ENCODE assay signal across 25 cellular contexts in the genomic region with DNA sequence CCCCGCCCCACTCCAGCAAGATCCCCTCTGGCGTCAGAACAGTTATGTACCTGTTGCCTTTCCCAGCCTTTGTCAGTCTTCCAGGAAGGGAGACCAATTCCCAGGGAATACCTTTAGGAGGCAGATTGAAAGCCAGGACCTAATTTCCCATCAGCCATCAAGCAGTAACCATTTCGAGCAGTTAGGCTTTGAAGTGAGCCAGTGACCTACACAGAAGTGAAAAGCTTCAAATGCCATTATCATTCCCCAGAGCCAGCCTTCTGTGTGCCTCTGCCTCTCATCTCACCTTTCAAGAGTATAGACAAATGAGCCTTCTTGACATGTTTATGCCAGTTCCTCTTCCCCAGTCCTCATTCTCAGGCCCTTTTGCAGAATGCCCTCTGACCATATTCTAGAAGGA.
"Had no signal": no experiment of that assay in that cellular context is flagged by ENCODE, and none has a peak within 500 bp of the region (broad histone marks: within the 10 kb centered on the region; RNA-seq: fewer than 3 reads in every experiment).

No MANE protein-coding gene starts in this region.

- H3K4me3 Mint-ChIP-seq: mesothelial cell of epicardium; naive B cell; natural killer cell; stimulated activated naive B cell treated with anti-CD40 and anti-IgM and Interleukin-4, amounts not matched to agents 10 μg/mL and 1 μg/mL and 100 μg/mL, for 72 hours had no signal

- H3K4me3 ChIP-seq: left ventricle myocardium inferior, lung, pancreas, prostate gland, right lobe of liver, smooth muscle cell, stomach, testis, thyroid gland, transverse colon, upper lobe of right lung had no signal

- H3K4me1 ChIP-seq: left ventricle myocardium inferior, pancreas, prostate gland, right lobe of liver, stomach, testis, transverse colon, upper lobe of right lung had no signal

- H3K9me3 ChIP-seq: left ventricle myocardium inferior, pancreas, prostate gland, right lobe of liver, stomach, testis, thyroid gland, transverse colon, upper lobe of right lung had no signal

- H3K27ac Mint-ChIP-seq: mesothelial cell of epicardium; naive B cell; natural killer cell; stimulated activated naive B cell treated with anti-CD40 and anti-IgM and Interleukin-4, amounts not matched to agents 10 μg/mL and 1 μg/mL and 100 μg/mL, for 72 hours had no signal

- H3K36me3 Mint-ChIP-seq: mesothelial cell of epicardium; naive B cell; natural killer cell; stimulated activated naive B cell treated with anti-CD40 and anti-IgM and Interleukin-4, amounts not matched to agents 10 μg/mL and 1 μg/mL and 100 μg/mL, for 72 hours had no signal

- ATAC-seq: left colon; natural killer cell; pancreas; right lobe of liver; stimulated activated naive B cell treated with anti-CD40 and anti-IgM and Interleukin-4, amounts not matched to agents 10 μg/mL and 1 μg/mL and 100 μg/mL, for 72 hours; stimulated activated naive CD8-positive, alpha-beta T cell treated with anti-CD3 and anti-CD28 coated beads, Interleukin-15, Interleukin-2, amounts not matched to agents 100 U/mL and 50 U/mL, for 24 hours; upper lobe of right lung had no signal

- H3K27me3 ChIP-seq: pancreas, right lobe of liver, stomach, testis, thyroid gland, transverse colon, upper lobe of right lung had no signal

- DNase-seq: head of caudate nucleus; hippocampal formation; kidney; left colon; left ventricle myocardium inferior; mesendoderm; naive B cell; natural killer cell; nucleus accumbens; pancreas; right lobe of liver; stimulated activated CD4-positive, alpha-beta T cell treated with anti-CD3 and anti-CD28 coated beads, Interleukin-15, amount 100 ng/mL, for 24 hours; stimulated activated CD4-positive, alpha-beta T cell treated with anti-CD3 and anti-CD28 coated beads, Interleukin-2, amount 100 ng/mL, for 24 hours; stimulated activated CD4-positive, alpha-beta T cell treated with anti-CD3 and anti-CD28 coated beads, Interleukin-4, amount 100 ng/mL, for 1 hour; stimulated activated naive B cell treated with anti-CD40 and anti-IgM and Interleukin-4, amounts not matched to agents 10 μg/mL and 1 μg/mL and 100 μg/mL, for 72 hours; stimulated activated naive CD8-positive, alpha-beta T cell treated with anti-CD3 and anti-CD28 coated beads, Interleukin-15, Interleukin-2, amounts not matched to agents 100 U/mL and 50 U/mL, for 24 hours; stomach; testis; thyroid gland; transverse colon; upper lobe of right lung had no signal

- H3K9me3 Mint-ChIP-seq: mesothelial cell of epicardium, natural killer cell had no signal

- H3K4me1 Mint-ChIP-seq: naive B cell; natural killer cell; stimulated activated naive B cell treated with anti-CD40 and anti-IgM and Interleukin-4, amounts not matched to agents 10 μg/mL and 1 μg/mL and 100 μg/mL, for 72 hours had no signal

- H3K36me3 ChIP-seq: left ventricle myocardium inferior, pancreas, prostate gland, right lobe of liver, stomach, thyroid gland, transverse colon, upper lobe of right lung had no signal

- H3K27ac ChIP-seq: left ventricle myocardium inferior, pancreas, prostate gland, right lobe of liver, stomach, testis, thyroid gland, transverse colon, upper lobe of right lung had no signal
